In the genomic region with DNA sequence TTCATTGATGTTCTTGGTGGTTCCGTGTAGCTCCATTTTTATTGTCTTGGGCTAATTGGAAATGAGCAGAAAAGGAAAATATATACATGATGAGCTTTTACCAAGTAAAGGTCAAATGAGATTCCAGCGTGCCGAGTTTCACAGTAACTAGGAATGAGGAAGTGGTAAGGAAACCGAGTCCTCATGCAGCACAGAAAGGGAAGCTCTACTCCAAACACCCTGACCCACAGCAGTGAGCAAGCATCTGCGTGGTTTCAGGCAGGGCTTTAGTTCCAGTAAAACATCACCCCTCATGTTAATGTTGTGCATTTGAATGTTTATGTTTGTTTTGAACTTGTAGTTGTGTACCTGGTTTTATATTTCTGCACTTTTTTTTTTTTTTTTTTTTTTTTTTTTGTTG, we compare ENCODE assay signal across 9 cellular contexts.
DNase-seq lines count a peak whose midpoint lies in the region; ATAC-seq and TF ChIP-seq lines count a peak whose summit lies in the region.
"Had no signal": no experiment of that assay in that cellular context is flagged by ENCODE, and none has a peak within 500 bp of the region (broad histone marks: within the 10 kb centered on the region; RNA-seq: fewer than 3 reads in every experiment).

No MANE protein-coding gene starts in this region.

- no peaks in the 10 kb centered on the region for H3K36me3 ChIP-seq in spleen

- H3K27ac ChIP-seq in spleen, result peak overlapping the region in 6 of 8 donors; percentile 11 to 77 (median 56)
- H3K27ac ChIP-seq: parathyroid adenoma had no signal

- ATAC-seq in central memory CD8-positive, alpha-beta T cell (replicated peaks; ENCODE audit: extremely low read depth, poor library complexity, severe bottlenecking), result no peak

- H3K4me1 Mint-ChIP-seq in IgD-negative memory B cell, result peaks cover 26 to 46% (median 33%) of the 10 kb centered on the region in 3 donors
- peaks cover 68% of the 10 kb centered on the region for H3K4me1 Mint-ChIP-seq in central memory CD8-positive, alpha-beta T cell

- intact Hi-C loops in spleen (cut with DNase I; ENCODE audit: low total_unique reads), result no loop called here

- DNase-seq in AG09309 (ENCODE audit: low read depth) (peak; percentile 45), GM19240 (ENCODE audit: insufficient read length, low spot score) (peak; percentile 39), spleen (peak; percentile 76), NCI-H748 treated with DMSO at 0.1 percent for 48 hours (lab: John Stamatoyannopoulos, UW) (no peak), SHP77 treated with DMSO at 0.1 percent for 48 hours (lab: John Stamatoyannopoulos, UW) (no peak)
- DNase-seq in central memory CD8-positive, alpha-beta T cell (ENCODE audit: low spot score in 2 of 2), result no peak
- DNase-seq in stimulated activated CD4-positive, alpha-beta T cell treated with anti-CD3 and anti-CD28 coated beads, Interleukin-2, amount 100 ng/mL, for 48 hours, result no peak

- WGBS in spleen, 5 donors, result 24 to 41% (median 34%) methylated on average over 5 of the region's 5 CpGs

- H3K27ac Mint-ChIP-seq in IgD-negative memory B cell, result peak overlapping the region; percentile 0 to 77 (median 5)
- peak overlapping the region; percentile 76 for H3K27ac Mint-ChIP-seq in central memory CD8-positive, alpha-beta T cell (ENCODE audit: low read depth)

- H3K27me3 ChIP-seq in spleen (replicated peaks in 1 of 7), result no peaks in the 10 kb centered on the region

- peak overlapping the region in 3 of 4 donors; percentile 0 to 91 (median 49) for H3K4me3 Mint-ChIP-seq in IgD-negative memory B cell
- no peak overlapping the region for H3K4me3 Mint-ChIP-seq in central memory CD8-positive, alpha-beta T cell

- peaks cover 22 to 77% (median 58%) of the 10 kb centered on the region in 6 donors for H3K4me1 ChIP-seq in spleen

- no peaks in the 10 kb centered on the region for H3K9me3 ChIP-seq in spleen

- H3K4me3 ChIP-seq in AG09309 (ENCODE audit: control insufficient read depth, low read depth, low read length) (no peak overlapping the region), spleen (peak overlapping the region in 1 of 8 donors; percentile 36)

- peaks cover 0 to 1% (median 0%) of the 10 kb centered on the region in 3 donors for H3K9me3 Mint-ChIP-seq in IgD-negative memory B cell
- H3K9me3 Mint-ChIP-seq in central memory CD8-positive, alpha-beta T cell, result no peaks in the 10 kb centered on the region

- H3K36me3 Mint-ChIP-seq in IgD-negative memory B cell, result peaks cover 4% of the 10 kb centered on the region
- peaks cover 9% of the 10 kb centered on the region for H3K36me3 Mint-ChIP-seq in central memory CD8-positive, alpha-beta T cell (ENCODE audit: insufficient read depth)

- TF ChIP-seq POLR2A in spleen (IDR thresholded peaks at IDR 0.05), result no peak

- no peak for TF ChIP-seq CTCF in AG09309 (IDR thresholded peaks at IDR 0.05; ENCODE audit: control insufficient read depth, insufficient read depth, low read depth, low read length, missing control alignments)
- no peak for TF ChIP-seq CTCF in spleen (IDR thresholded peaks at IDR 0.05 in 8 of 11, conservative IDR thresholded peaks at IDR 0.05 in 3 of 11)

- no peaks in the 10 kb centered on the region for H3K27me3 Mint-ChIP-seq in IgD-negative memory B cell
- no peaks in the 10 kb centered on the region for H3K27me3 Mint-ChIP-seq in central memory CD8-positive, alpha-beta T cell

Comparison
In these comparisons a context has a peak if more than half of its experiments do, and no peak if none do; other contexts are left out.
1. DNase-seq: peak in AG09309 (single experiment), GM19240 (single experiment) and spleen (single experiment); none in central memory CD8-positive, alpha-beta T cell (0 of 2), NCI-H748 treated with DMSO at 0.1 percent for 48 hours (single experiment), stimulated activated CD4-positive, alpha-beta T cell treated with anti-CD3 and anti-CD28 coated beads, Interleukin-2, amount 100 ng/mL, for 48 hours (0 of 2) and SHP77 treated with DMSO at 0.1 percent for 48 hours (single experiment).